Comparison of ENCODE assay signal across 8 cellular contexts in genomic region chr11:86202013-86202336, GRCh38. TPM values are rescaled to one million over a fixed set of nuclear protein-coding genes. Genes with fewer than 3 reads are reported as not detected.
DNase-seq lines count a peak whose midpoint lies in the region; ATAC-seq lines count a peak whose summit lies in the region.

No MANE protein-coding gene starts in this region.

- H3K36me3 Mint-ChIP-seq in stimulated activated naive B cell treated with anti-CD40 and anti-IgM and Interleukin-4, amounts not matched to agents 10 μg/mL and 1 μg/mL and 100 μg/mL, for 72 hours, result no peaks in the 10 kb centered on the region

- peak; percentile 33 for ATAC-seq in GM21423 (IDR thresholded peaks at IDR 0.05; ENCODE audit: unreplicated experiment)
- ATAC-seq in esophagus mucosa, result peak; percentile 43
- peak; percentile 58 to 63 for ATAC-seq in stimulated activated naive B cell treated with anti-CD40 and anti-IgM and Interleukin-4, amounts not matched to agents 10 μg/mL and 1 μg/mL and 100 μg/mL, for 72 hours (replicated peaks)
- ATAC-seq in HG02970 (IDR thresholded peaks at IDR 0.05; ENCODE audit: low FRiP score, unreplicated experiment), result no peak

- no peak overlapping the region for H3K27ac Mint-ChIP-seq in stimulated activated naive B cell treated with anti-CD40 and anti-IgM and Interleukin-4, amounts not matched to agents 10 μg/mL and 1 μg/mL and 100 μg/mL, for 72 hours

- H3K4me1 Mint-ChIP-seq in stimulated activated naive B cell treated with anti-CD40 and anti-IgM and Interleukin-4, amounts not matched to agents 10 μg/mL and 1 μg/mL and 100 μg/mL, for 72 hours, result peaks cover 14 to 18% of the 10 kb centered on the region in 2 donors

- DNase-seq in A172 (ENCODE audit: low spot score) (peak; percentile 8), Kasumi-1 (lab: John Stamatoyannopoulos, UW) (peak; percentile 47 to 76), NCI-H748 treated with DMSO at 0.1 percent for 48 hours (lab: John Stamatoyannopoulos, UW) (no peak), GM19238 (ENCODE audit: insufficient read length, low spot score) (no peak)
- DNase-seq in stimulated activated naive B cell treated with anti-CD40 and anti-IgM and Interleukin-4, amounts not matched to agents 10 μg/mL and 1 μg/mL and 100 μg/mL, for 72 hours, result no peak

- H3K27me3 Mint-ChIP-seq in stimulated activated naive B cell treated with anti-CD40 and anti-IgM and Interleukin-4, amounts not matched to agents 10 μg/mL and 1 μg/mL and 100 μg/mL, for 72 hours, result no peaks in the 10 kb centered on the region

- H3K9me3 Mint-ChIP-seq in stimulated activated naive B cell treated with anti-CD40 and anti-IgM and Interleukin-4, amounts not matched to agents 10 μg/mL and 1 μg/mL and 100 μg/mL, for 72 hours, result peaks cover 3 to 6% of the 10 kb centered on the region in 2 donors

- no peak overlapping the region for H3K4me3 Mint-ChIP-seq in stimulated activated naive B cell treated with anti-CD40 and anti-IgM and Interleukin-4, amounts not matched to agents 10 μg/mL and 1 μg/mL and 100 μg/mL, for 72 hours

RNA-seq across cellular contexts. Expression of gene EED, which starts 42.6 kb away (rescaled TPM):
- 35.1 and 36.7 TPM in 2 replicates for total RNA-seq in A172 (2014; rRNA removed; shearing (Covaris generic))
- 10.6 TPM for total RNA-seq in esophagus mucosa

Comparison
In these comparisons a context has a peak if more than half of its experiments do, and no peak if none do; other contexts are left out.
1. DNase-seq: peak in A172 (single experiment) and Kasumi-1 (2 of 2); none in stimulated activated naive B cell treated with anti-CD40 and anti-IgM and Interleukin-4, amounts not matched to agents 10 μg/mL and 1 μg/mL and 100 μg/mL, for 72 hours (single experiment), NCI-H748 treated with DMSO at 0.1 percent for 48 hours (single experiment) and GM19238 (single experiment).